In the genomic region with DNA sequence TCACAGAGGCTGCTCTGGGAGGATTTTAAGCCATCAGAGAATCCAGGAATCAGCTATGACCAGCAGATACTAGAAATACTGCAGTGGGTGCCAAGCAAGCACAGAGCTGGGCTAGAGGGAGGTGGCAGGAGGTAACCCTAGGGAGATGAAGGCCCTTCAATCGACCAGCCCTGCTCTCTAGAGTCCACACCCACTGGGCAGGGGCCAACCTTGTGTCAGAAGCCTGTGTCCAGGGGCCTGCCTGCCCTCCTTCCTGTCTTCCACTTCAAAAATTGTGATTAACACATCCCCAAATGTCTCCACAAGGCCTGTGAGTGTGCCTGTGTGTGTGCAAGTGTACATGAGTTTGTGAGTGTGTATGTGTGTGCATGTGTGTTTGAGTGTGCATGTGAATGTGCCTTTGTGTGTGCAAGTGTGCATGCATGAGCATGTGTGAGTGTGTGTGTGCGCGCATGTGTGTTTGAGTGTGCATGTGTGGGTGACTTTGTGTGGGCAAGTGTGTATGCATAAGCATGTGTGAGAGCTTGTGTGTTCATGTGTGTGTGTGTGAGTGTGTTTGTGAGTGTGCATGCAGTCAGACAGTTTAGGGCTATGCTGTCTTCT, we compare ENCODE assay signal across 15 cellular contexts.
DNase-seq lines count a peak whose midpoint lies in the region; ATAC-seq and TF ChIP-seq lines count a peak whose summit lies in the region.
"Had no signal": no experiment of that assay in that cellular context is flagged by ENCODE, and none has a peak within 500 bp of the region (broad histone marks: within the 10 kb centered on the region; RNA-seq: fewer than 3 reads in every experiment).

No MANE protein-coding gene starts in this region.

- peaks cover 45% of the 10 kb centered on the region for H3K4me1 Mint-ChIP-seq in activated CD8-positive, alpha-beta T cell treated with anti-CD3 and anti-CD28 coated beads, Interleukin-2, amount 10 ng/mL, durations not matched to agents 7 days and 5 days (ENCODE audit: low read depth)
- peaks cover 27% of the 10 kb centered on the region for H3K4me1 Mint-ChIP-seq in activated CD8-positive, alpha-beta T cell treated with anti-CD3 and anti-CD28 coated beads for 36 hours (ENCODE audit: low read depth)
- peaks cover 94 to 100% of the 10 kb centered on the region in 2 donors for H3K4me1 Mint-ChIP-seq in immature natural killer cell
- peaks cover 91 to 97% of the 10 kb centered on the region in 2 donors for H3K4me1 Mint-ChIP-seq in natural killer cell treated with Interleukin-12 subunit alpha and Interleukin-12 subunit beta and Interleukin-15 and Interleukin-18, amount 100 ng/mL, for 72 hours (ENCODE audit: low read depth in 2 of 2)

- peaks cover 14% of the 10 kb centered on the region for H3K4me1 ChIP-seq in upper lobe of right lung

- peaks cover 13% of the 10 kb centered on the region for H3K36me3 Mint-ChIP-seq in activated CD8-positive, alpha-beta T cell treated with anti-CD3 and anti-CD28 coated beads, Interleukin-2, amount 10 ng/mL, durations not matched to agents 7 days and 5 days (ENCODE audit: low read depth)
- no peaks in the 10 kb centered on the region for H3K36me3 Mint-ChIP-seq in activated CD8-positive, alpha-beta T cell treated with anti-CD3 and anti-CD28 coated beads for 36 hours (ENCODE audit: low read depth)
- peaks cover 0 to 10% (median 3%) of the 10 kb centered on the region in 3 donors for H3K36me3 Mint-ChIP-seq in immature natural killer cell
- H3K36me3 Mint-ChIP-seq in natural killer cell treated with Interleukin-12 subunit alpha and Interleukin-12 subunit beta and Interleukin-15 and Interleukin-18, amount 100 ng/mL, for 72 hours: peaks cover 37% of the 10 kb centered on the region
- H3K36me3 Mint-ChIP-seq: CD8-positive, alpha-beta memory T cell had no signal

- no peak overlapping the region for H3K4me3 Mint-ChIP-seq in activated CD8-positive, alpha-beta T cell treated with anti-CD3 and anti-CD28 coated beads, Interleukin-2, amount 10 ng/mL, durations not matched to agents 7 days and 5 days
- no peak overlapping the region for H3K4me3 Mint-ChIP-seq in activated CD8-positive, alpha-beta T cell treated with anti-CD3 and anti-CD28 coated beads for 36 hours
- H3K4me3 Mint-ChIP-seq in immature natural killer cell: peak overlapping the region in 4 of 5 donors; percentile 53 to 73 (median 58)
- H3K4me3 Mint-ChIP-seq in natural killer cell treated with Interleukin-12 subunit alpha and Interleukin-12 subunit beta and Interleukin-15 and Interleukin-18, amount 100 ng/mL, for 72 hours: peak overlapping the region; percentile 47

- no peak for ATAC-seq in activated CD8-positive, alpha-beta T cell treated with anti-CD3 and anti-CD28 coated beads, Interleukin-2, amount 10 ng/mL, durations not matched to agents 7 days and 5 days
- no peak for ATAC-seq in activated CD8-positive, alpha-beta T cell treated with anti-CD3 and anti-CD28 coated beads for 36 hours
- no peak for ATAC-seq in natural killer cell treated with Interleukin-12 subunit alpha and Interleukin-12 subunit beta and Interleukin-15 and Interleukin-18, amount 100 ng/mL, for 72 hours
- ATAC-seq in upper lobe of right lung: peak; percentile 21
- no peak for ATAC-seq in GM21390 (IDR thresholded peaks at IDR 0.05; ENCODE audit: unreplicated experiment)

- CTCF ChIA-PET in activated CD8-positive, alpha-beta T cell treated with anti-CD3 and anti-CD28 coated beads, Interleukin-2, amount 10 ng/mL, durations not matched to agents 7 days and 5 days (lab: Charles Lee): interaction anchor here (1.3 to 1.8 kb wide), 2 partner anchors 9 to 123 kb away, joined by 3 to 6 read pairs; no protein-coding TSS in a partner anchor
- CTCF ChIA-PET in activated CD8-positive, alpha-beta T cell treated with anti-CD3 and anti-CD28 coated beads for 36 hours (lab: Charles Lee): no interaction called here

- peaks cover 10% of the 10 kb centered on the region for H3K9me3 Mint-ChIP-seq in activated CD8-positive, alpha-beta T cell treated with anti-CD3 and anti-CD28 coated beads, Interleukin-2, amount 10 ng/mL, durations not matched to agents 7 days and 5 days (ENCODE audit: insufficient read depth)
- H3K9me3 Mint-ChIP-seq in activated CD8-positive, alpha-beta T cell treated with anti-CD3 and anti-CD28 coated beads for 36 hours: peaks cover 2% of the 10 kb centered on the region
- H3K9me3 Mint-ChIP-seq in immature natural killer cell: no peaks in the 10 kb centered on the region
- H3K9me3 Mint-ChIP-seq in natural killer cell treated with Interleukin-12 subunit alpha and Interleukin-12 subunit beta and Interleukin-15 and Interleukin-18, amount 100 ng/mL, for 72 hours: peaks cover 3% of the 10 kb centered on the region
- H3K9me3 Mint-ChIP-seq: CD8-positive, alpha-beta memory T cell had no signal

- intact Hi-C loops in activated CD8-positive, alpha-beta T cell treated with anti-CD3 and anti-CD28 coated beads for 36 hours (cut with micrococcal nuclease): no loop called here
- intact Hi-C loops in upper lobe of right lung (cut with DNase I) (no loop called here), lower leg skin (cut with DNase I; ENCODE audit: low total_unique reads) (no loop called here)

- H3K27me3 ChIP-seq in upper lobe of right lung: no peaks in the 10 kb centered on the region
- H3K27me3 ChIP-seq: BLaER1 had no signal

- peak overlapping the region; percentile 3 for H3K27ac Mint-ChIP-seq in activated CD8-positive, alpha-beta T cell treated with anti-CD3 and anti-CD28 coated beads, Interleukin-2, amount 10 ng/mL, durations not matched to agents 7 days and 5 days
- H3K27ac Mint-ChIP-seq in activated CD8-positive, alpha-beta T cell treated with anti-CD3 and anti-CD28 coated beads for 36 hours: no peak overlapping the region
- peak overlapping the region; percentile 2 to 87 (median 76) for H3K27ac Mint-ChIP-seq in immature natural killer cell
- H3K27ac Mint-ChIP-seq in natural killer cell treated with Interleukin-12 subunit alpha and Interleukin-12 subunit beta and Interleukin-15 and Interleukin-18, amount 100 ng/mL, for 72 hours: peak overlapping the region; percentile 97 to 99

- no peak overlapping the region for H3K27ac ChIP-seq in upper lobe of right lung
- H3K27ac ChIP-seq: 22Rv1, BLaER1, GM23248 had no signal

- H3K36me3 ChIP-seq in upper lobe of right lung: no peaks in the 10 kb centered on the region

- WGBS in lower leg skin, 2 donors: 56 to 67% methylated on average over 3 of the region's 3 CpGs

- no peak for TF ChIP-seq POLR2A in lower leg skin (IDR thresholded peaks at IDR 0.05)

- no peak for DNase-seq in activated CD8-positive, alpha-beta T cell treated with anti-CD3 and anti-CD28 coated beads, Interleukin-2, amount 10 ng/mL, durations not matched to agents 7 days and 5 days
- no peak for DNase-seq in activated CD8-positive, alpha-beta T cell treated with anti-CD3 and anti-CD28 coated beads for 36 hours
- DNase-seq in immature natural killer cell (no peak), upper lobe of right lung (no peak), lower leg skin (ENCODE audit: low spot score in 2 of 2) (no peak), superior temporal gyrus (ENCODE audit: extremely low spot score) (no peak)
- no peak for DNase-seq in natural killer cell treated with Interleukin-12 subunit alpha and Interleukin-12 subunit beta and Interleukin-15 and Interleukin-18, amount 100 ng/mL, for 72 hours (ENCODE audit: low spot score)
- DNase-seq: AML-193; CD8-positive, alpha-beta memory T cell; DMS53; GM23248; H7 had no signal

- H3K4me3 ChIP-seq in upper lobe of right lung: no peak overlapping the region
- no peak overlapping the region for H3K4me3 ChIP-seq in lower leg skin (ENCODE audit: low read depth, poor library complexity, severe bottlenecking)
- H3K4me3 ChIP-seq: BLaER1, GM23248 had no signal

- POLR2A ChIA-PET in activated CD8-positive, alpha-beta T cell treated with anti-CD3 and anti-CD28 coated beads, Interleukin-2, amount 10 ng/mL, durations not matched to agents 7 days and 5 days (lab: Charles Lee): no interaction called here
- POLR2A ChIA-PET in activated CD8-positive, alpha-beta T cell treated with anti-CD3 and anti-CD28 coated beads for 36 hours (lab: Charles Lee): no interaction called here

- TF ChIP-seq CTCF in activated CD8-positive, alpha-beta T cell treated with anti-CD3 and anti-CD28 coated beads for 36 hours (IDR thresholded peaks at IDR 0.05): no peak
- TF ChIP-seq CTCF in upper lobe of right lung (IDR thresholded peaks at IDR 0.05) (no peak), lower leg skin (IDR thresholded peaks at IDR 0.05) (no peak)

- H3K9me3 ChIP-seq in upper lobe of right lung: no peaks in the 10 kb centered on the region

- H3K27me3 Mint-ChIP-seq in activated CD8-positive, alpha-beta T cell treated with anti-CD3 and anti-CD28 coated beads, Interleukin-2, amount 10 ng/mL, durations not matched to agents 7 days and 5 days (ENCODE audit: low read depth): peaks cover 10% of the 10 kb centered on the region
- no peaks in the 10 kb centered on the region for H3K27me3 Mint-ChIP-seq in activated CD8-positive, alpha-beta T cell treated with anti-CD3 and anti-CD28 coated beads for 36 hours
- peaks cover 0 to 7% (median 2%) of the 10 kb centered on the region in 3 donors for H3K27me3 Mint-ChIP-seq in immature natural killer cell (ENCODE audit: low read depth in 3 of 3)
- no peaks in the 10 kb centered on the region for H3K27me3 Mint-ChIP-seq in natural killer cell treated with Interleukin-12 subunit alpha and Interleukin-12 subunit beta and Interleukin-15 and Interleukin-18, amount 100 ng/mL, for 72 hours

Comparison
In these comparisons a context has a peak if more than half of its experiments do, and no peak if none do; other contexts are left out.
1. H3K4me3 Mint-ChIP-seq: peak in immature natural killer cell (4 of 5) and natural killer cell treated with Interleukin-12 subunit alpha and Interleukin-12 subunit beta and Interleukin-15 and Interleukin-18, amount 100 ng/mL, for 72 hours (single experiment); none in activated CD8-positive, alpha-beta T cell treated with anti-CD3 and anti-CD28 coated beads, Interleukin-2, amount 10 ng/mL, durations not matched to agents 7 days and 5 days (single experiment) and activated CD8-positive, alpha-beta T cell treated with anti-CD3 and anti-CD28 coated beads for 36 hours (single experiment).